ENCODE assay signal across 8 cellular contexts in genomic region chr19:35628264-35628564, GRCh38. TPM values are rescaled to one million over a fixed set of nuclear protein-coding genes. Genes with fewer than 3 reads are reported as not detected.
DNase-seq lines count a peak whose midpoint lies in the region; ATAC-seq and TF ChIP-seq lines count a peak whose summit lies in the region.

No MANE protein-coding gene starts in this region.

- H3K36me3 Mint-ChIP-seq in natural killer cell treated with Interleukin-12 subunit alpha and Interleukin-12 subunit beta and Interleukin-15 and Interleukin-18, amount 100 ng/mL, for 72 hours: peaks cover 20% of the 10 kb centered on the region

- peak overlapping the region; percentile 97 for H3K4me3 ChIP-seq in BE2C (ENCODE audit: low read depth, low read length)
- peak overlapping the region; percentile 97 for H3K4me3 ChIP-seq in Jurkat, Clone E6-1 (ENCODE audit: low read length)
- H3K4me3 ChIP-seq in coronary artery: peak overlapping the region; percentile 88

- H3K36me3 ChIP-seq in BE2C: peaks cover 11% of the 10 kb centered on the region

- H3K27ac Mint-ChIP-seq in natural killer cell treated with Interleukin-12 subunit alpha and Interleukin-12 subunit beta and Interleukin-15 and Interleukin-18, amount 100 ng/mL, for 72 hours: peak overlapping the region; percentile 85 to 98

- no peaks in the 10 kb centered on the region for H3K9me3 Mint-ChIP-seq in natural killer cell treated with Interleukin-12 subunit alpha and Interleukin-12 subunit beta and Interleukin-15 and Interleukin-18, amount 100 ng/mL, for 72 hours

- no peaks in the 10 kb centered on the region for H3K27me3 Mint-ChIP-seq in natural killer cell treated with Interleukin-12 subunit alpha and Interleukin-12 subunit beta and Interleukin-15 and Interleukin-18, amount 100 ng/mL, for 72 hours

- no peaks in the 10 kb centered on the region for H3K27me3 ChIP-seq in BE2C

- no peak for DNase-seq in BE2C
- no peak for DNase-seq in Jurkat, Clone E6-1 (ENCODE audit: low read depth, low spot score)
- DNase-seq in coronary artery (ENCODE audit: low spot score): no peak
- no peak for DNase-seq in natural killer cell treated with Interleukin-12 subunit alpha and Interleukin-12 subunit beta and Interleukin-15 and Interleukin-18, amount 100 ng/mL, for 72 hours (ENCODE audit: low spot score)
- no peak for DNase-seq in NCI-H524 (lab: John Stamatoyannopoulos, UW)
- DNase-seq in T-helper 9 cell: no peak
- DNase-seq in RPMI8226: no peak

- no peak for ATAC-seq in natural killer cell treated with Interleukin-12 subunit alpha and Interleukin-12 subunit beta and Interleukin-15 and Interleukin-18, amount 100 ng/mL, for 72 hours
- no peak for ATAC-seq in HG02970 (IDR thresholded peaks at IDR 0.05; ENCODE audit: low FRiP score, unreplicated experiment)

- peak overlapping the region; percentile 96 for H3K4me3 Mint-ChIP-seq in natural killer cell treated with Interleukin-12 subunit alpha and Interleukin-12 subunit beta and Interleukin-15 and Interleukin-18, amount 100 ng/mL, for 72 hours

- H3K9me3 ChIP-seq in BE2C: no peaks in the 10 kb centered on the region

- H3K27ac ChIP-seq in coronary artery: peak overlapping the region; percentile 81 to 90

- peaks cover 21 to 26% of the 10 kb centered on the region in 2 donors for H3K4me1 Mint-ChIP-seq in natural killer cell treated with Interleukin-12 subunit alpha and Interleukin-12 subunit beta and Interleukin-15 and Interleukin-18, amount 100 ng/mL, for 72 hours (ENCODE audit: low read depth in 2 of 2)

- TF ChIP-seq CTCF in BE2C (IDR thresholded peaks at IDR 0.05; ENCODE audit: low read depth, low read length) (no peak), coronary artery (IDR thresholded peaks at IDR 0.05) (no peak)

- no peaks in the 10 kb centered on the region for H3K4me1 ChIP-seq in BE2C

RNA-seq across cellular contexts. Expression of gene RBM42, which starts 0.6 kb away (rescaled TPM):
- polyA plus RNA-seq in BE2C (2012; ENCODE audit: insufficient read depth, insufficient read length, low read depth): 220 TPM
- polyA plus RNA-seq in Jurkat, Clone E6-1 (2012; ENCODE audit: insufficient read depth, insufficient read length): 114 TPM
- 100 to 1,000 TPM; 109 to 110 TPM for total RNA-seq in natural killer cell treated with Interleukin-12 subunit alpha and Interleukin-12 subunit beta and Interleukin-15 and Interleukin-18, amount 100 ng/mL, for 72 hours

RNA-seq across cellular contexts. Expression of gene ETV2, which starts 13.3 kb away (rescaled TPM):
- 0.94 TPM for polyA plus RNA-seq in BE2C (2012; ENCODE audit: insufficient read depth, insufficient read length, low read depth)
- polyA plus RNA-seq in Jurkat, Clone E6-1 (2012; ENCODE audit: insufficient read depth, insufficient read length): 1.4 TPM
- 1 to 10 TPM in 1 of 2 donors, under 1 TPM in 1; 0.39 to 1.2 TPM for total RNA-seq in natural killer cell treated with Interleukin-12 subunit alpha and Interleukin-12 subunit beta and Interleukin-15 and Interleukin-18, amount 100 ng/mL, for 72 hours

RNA-seq across cellular contexts. Expression of gene HAUS5, which starts 15.7 kb away (rescaled TPM):
- polyA plus RNA-seq in BE2C (2012; ENCODE audit: insufficient read depth, insufficient read length, low read depth): 24.5 TPM
- polyA plus RNA-seq in Jurkat, Clone E6-1 (2012; ENCODE audit: insufficient read depth, insufficient read length): 71.0 TPM
- 10 to 100 TPM; 29.2 to 55.0 TPM for total RNA-seq in natural killer cell treated with Interleukin-12 subunit alpha and Interleukin-12 subunit beta and Interleukin-15 and Interleukin-18, amount 100 ng/mL, for 72 hours

RNA-seq across cellular contexts. Expression of gene COX6B1, which starts 19.9 kb away (rescaled TPM):
- 767 TPM for polyA plus RNA-seq in BE2C (2012; ENCODE audit: insufficient read depth, insufficient read length, low read depth)
- polyA plus RNA-seq in Jurkat, Clone E6-1 (2012; ENCODE audit: insufficient read depth, insufficient read length): 626 TPM
- total RNA-seq in natural killer cell treated with Interleukin-12 subunit alpha and Interleukin-12 subunit beta and Interleukin-15 and Interleukin-18, amount 100 ng/mL, for 72 hours: 100 to 1,000 TPM; 363 to 400 TPM

RNA-seq across cellular contexts. Expression of gene UPK1A, which starts 38.1 kb away (rescaled TPM):
- polyA plus RNA-seq in BE2C (2012; ENCODE audit: insufficient read depth, insufficient read length, low read depth): not detected
- not detected for polyA plus RNA-seq in Jurkat, Clone E6-1 (2012; ENCODE audit: insufficient read depth, insufficient read length)
- under 1 TPM; 0.38 to 0.70 TPM for total RNA-seq in natural killer cell treated with Interleukin-12 subunit alpha and Interleukin-12 subunit beta and Interleukin-15 and Interleukin-18, amount 100 ng/mL, for 72 hours
